1 cellular context compared by ENCODE assay signal in genomic region chr12:103144278-103144677, GRCh38.
TF ChIP-seq lines count a peak whose summit lies in the region.

No MANE protein-coding gene starts in this region.

TF ChIP-seq in GM12878, 131 proteins besides CTCF, POLR2A, EP300 and RAD21 (continued from another document and continues in another):
- no peak for TF ChIP-seq SUZ12 (IDR thresholded peaks at IDR 0.05; ENCODE audit: unreplicated experiment)
- TF ChIP-seq CBX5 (IDR thresholded peaks at IDR 0.05; ENCODE audit: low read depth), result no peak
- TF ChIP-seq PAX5 (IDR thresholded peaks at IDR 0.05; ENCODE audit: borderline replicate concordance, low read depth, low read length), result no peak
- TF ChIP-seq SIX5 (IDR thresholded peaks at IDR 0.05; ENCODE audit: low read depth, low read length, severe bottlenecking), result no peak
- TF ChIP-seq DPF2 (IDR thresholded peaks at IDR 0.05), result no peak
- TF ChIP-seq E2F8 (IDR thresholded peaks at IDR 0.05; ENCODE audit: low read depth, partially characterized antibody), result no peak
- no peak for TF ChIP-seq JUND (IDR thresholded peaks at IDR 0.05; ENCODE audit: low read depth, low read length)
- TF ChIP-seq POU2F2 (IDR thresholded peaks at IDR 0.05; ENCODE audit: borderline replicate concordance, low read depth, low read length), result 0 out of 3 replicates have a peak, but pooled peaks have one; percentile 8
- no peak for TF ChIP-seq HCFC1 (IDR thresholded peaks at IDR 0.05; ENCODE audit: low read length)
- TF ChIP-seq NR2C2 (IDR thresholded peaks at IDR 0.05; ENCODE audit: borderline replicate concordance, control insufficient read depth, insufficient read length, low read depth), result no peak
- TF ChIP-seq SREBF1 (IDR thresholded peaks at IDR 0.05; ENCODE audit: low read length), result no peak
- TF ChIP-seq TBL1XR1 (IDR thresholded peaks at IDR 0.05; ENCODE audit: low read depth, low read length), result no peak
- peak; percentile 24; the same call in 1 of the 2 replicates for TF ChIP-seq FOXM1 (IDR thresholded peaks at IDR 0.05; ENCODE audit: low read depth, low read length)
- TF ChIP-seq EED (IDR thresholded peaks at IDR 0.05; ENCODE audit: low read depth), result 0 out of 2 replicates have a peak, but pooled peaks have one; percentile 23
- no peak for TF ChIP-seq ZSCAN29 (IDR thresholded peaks at IDR 0.05)
- no peak for TF ChIP-seq ZBTB4 (CRISPR knock-in tag; IDR thresholded peaks at IDR 0.05)
- TF ChIP-seq MXI1 (IDR thresholded peaks at IDR 0.05; ENCODE audit: low read depth, low read length), result no peak
- TF ChIP-seq ZNF592 (IDR thresholded peaks at IDR 0.05), result no peak
- no peak for TF ChIP-seq CREB1 (IDR thresholded peaks at IDR 0.05; ENCODE audit: low read depth)
- TF ChIP-seq, protein P1, sequence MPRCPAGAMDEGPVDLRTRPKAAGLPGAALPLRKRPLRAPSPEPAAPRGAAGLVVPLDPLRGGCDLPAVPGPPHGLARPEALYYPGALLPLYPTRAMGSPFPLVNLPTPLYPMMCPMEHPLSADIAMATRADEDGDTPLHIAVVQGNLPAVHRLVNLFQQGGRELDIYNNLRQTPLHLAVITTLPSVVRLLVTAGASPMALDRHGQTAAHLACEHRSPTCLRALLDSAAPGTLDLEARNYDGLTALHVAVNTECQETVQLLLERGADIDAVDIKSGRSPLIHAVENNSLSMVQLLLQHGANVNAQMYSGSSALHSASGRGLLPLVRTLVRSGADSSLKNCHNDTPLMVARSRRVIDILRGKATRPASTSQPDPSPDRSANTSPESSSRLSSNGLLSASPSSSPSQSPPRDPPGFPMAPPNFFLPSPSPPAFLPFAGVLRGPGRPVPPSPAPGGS (IDR thresholded peaks at IDR 0.05; ENCODE audit: borderline replicate concordance, insufficient read depth, low read depth, low read length, poor library complexity, severe bottlenecking), result no peak
- TF ChIP-seq SKIL (IDR thresholded peaks at IDR 0.05; ENCODE audit: low read depth, poor library complexity, severe bottlenecking), result no peak
- TF ChIP-seq KAT2A (conservative IDR thresholded peaks at IDR 0.05; ENCODE audit: control insufficient read depth, low read depth, low read length), result no peak
- no peak for TF ChIP-seq ZBED1 (IDR thresholded peaks at IDR 0.05; ENCODE audit: borderline replicate concordance)
- TF ChIP-seq STAT3 (IDR thresholded peaks at IDR 0.05; ENCODE audit: low read depth, low read length), result no peak
- no peak for TF ChIP-seq YBX1 (IDR thresholded peaks at IDR 0.05)
- TF ChIP-seq NR2C1 (IDR thresholded peaks at IDR 0.05), result no peak
- no peak for TF ChIP-seq FOXK2 (IDR thresholded peaks at IDR 0.05)
- TF ChIP-seq BRCA1 (IDR thresholded peaks at IDR 0.05; ENCODE audit: low read depth, low read length), result no peak
- TF ChIP-seq, protein P2, sequence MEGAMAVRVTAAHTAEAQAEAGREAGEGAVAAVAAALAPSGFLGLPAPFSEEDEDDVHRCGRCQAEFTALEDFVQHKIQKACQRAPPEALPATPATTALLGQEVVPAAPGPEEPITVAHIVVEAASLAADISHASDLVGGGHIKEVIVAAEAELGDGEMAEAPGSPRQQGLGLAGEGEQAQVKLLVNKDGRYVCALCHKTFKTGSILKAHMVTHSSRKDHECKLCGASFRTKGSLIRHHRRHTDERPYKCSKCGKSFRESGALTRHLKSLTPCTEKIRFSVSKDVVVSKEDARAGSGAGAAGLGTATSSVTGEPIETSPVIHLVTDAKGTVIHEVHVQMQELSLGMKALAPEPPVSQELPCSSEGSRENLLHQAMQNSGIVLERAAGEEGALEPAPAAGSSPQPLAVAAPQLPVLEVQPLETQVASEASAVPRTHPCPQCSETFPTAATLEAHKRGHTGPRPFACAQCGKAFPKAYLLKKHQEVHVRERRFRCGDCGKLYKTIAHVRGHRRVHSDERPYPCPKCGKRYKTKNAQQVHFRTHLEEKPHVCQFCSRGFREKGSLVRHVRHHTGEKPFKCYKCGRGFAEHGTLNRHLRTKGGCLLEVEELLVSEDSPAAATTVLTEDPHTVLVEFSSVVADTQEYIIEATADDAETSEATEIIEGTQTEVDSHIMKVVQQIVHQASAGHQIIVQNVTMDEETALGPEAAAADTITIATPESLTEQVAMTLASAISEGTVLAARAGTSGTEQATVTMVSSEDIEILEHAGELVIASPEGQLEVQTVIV (IDR thresholded peaks at IDR 0.05; ENCODE audit: borderline replicate concordance, partially characterized antibody), result no peak
- TF ChIP-seq GATAD2B (conservative IDR thresholded peaks at IDR 0.05; ENCODE audit: low read depth), result no peak
- no peak for TF ChIP-seq PAX8 (IDR thresholded peaks at IDR 0.05)
- no peak for TF ChIP-seq MYB (IDR thresholded peaks at IDR 0.05; ENCODE audit: borderline replicate concordance, low read depth, low read length)
- no peak for TF ChIP-seq ZNF274 (IDR thresholded peaks at IDR 0.05; ENCODE audit: insufficient read depth, insufficient read length)
- no peak for TF ChIP-seq ESRRA (IDR thresholded peaks at IDR 0.05; ENCODE audit: low read length)
- no peak for TF ChIP-seq MAX (IDR thresholded peaks at IDR 0.05; ENCODE audit: low read depth, low read length)
- no peak for TF ChIP-seq PML (IDR thresholded peaks at IDR 0.05; ENCODE audit: low read length)
- no peak for TF ChIP-seq SMAD1 (IDR thresholded peaks at IDR 0.05; ENCODE audit: low read depth, partially characterized antibody)
- no peak for TF ChIP-seq ETV6 (conservative IDR thresholded peaks at IDR 0.05 in 1 of 2, IDR thresholded peaks at IDR 0.05 in 1 of 2; ENCODE audit: borderline replicate concordance in 1 of 2, low read depth in 1 of 2)
- peak; percentile 48 for TF ChIP-seq CREM (IDR thresholded peaks at IDR 0.05; ENCODE audit: low read depth)
- TF ChIP-seq SIN3A (IDR thresholded peaks at IDR 0.05; ENCODE audit: low read depth, low read length), result no peak
- TF ChIP-seq CEBPZ (IDR thresholded peaks at IDR 0.05; ENCODE audit: low read depth, low read length), result no peak
- no peak for TF ChIP-seq NFXL1 (IDR thresholded peaks at IDR 0.05; ENCODE audit: borderline replicate concordance)
- TF ChIP-seq POLR2AphosphoS2 (IDR thresholded peaks at IDR 0.05; ENCODE audit: low read depth, low read length), result no peak
- TF ChIP-seq RB1 (IDR thresholded peaks at IDR 0.05; ENCODE audit: borderline replicate concordance), result no peak
- TF ChIP-seq IKZF1 (conservative IDR thresholded peaks at IDR 0.05), result peak; percentile 58; the same call in 1 of the 2 replicates
- TF ChIP-seq RELA (IDR thresholded peaks at IDR 0.05; ENCODE audit: borderline replicate concordance, partially characterized antibody), result peak; percentile 94
